ENCODE assay signal across 9 cellular contexts in the genomic region with DNA sequence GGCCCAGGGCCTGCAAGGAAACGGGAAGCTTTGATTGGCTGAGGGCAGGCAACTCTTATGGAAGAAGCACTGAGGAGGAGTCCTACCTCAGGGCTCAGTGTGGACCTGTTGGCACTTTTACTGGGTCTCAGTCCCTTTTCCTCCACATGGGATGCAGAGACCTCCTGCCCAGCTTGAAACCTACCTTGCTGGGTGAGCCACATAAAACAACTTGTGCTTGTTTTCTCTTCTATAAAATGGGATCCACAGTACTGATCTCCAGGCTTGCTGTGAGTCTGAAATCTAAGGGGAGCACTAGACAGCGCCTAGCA. TPM values are rescaled to one million over a fixed set of nuclear protein-coding genes. Genes with fewer than 3 reads are reported as not detected.
A peak's percentile ranks its signal among the peaks of the same experiment; 100 is the strongest.
DNase-seq lines count a peak whose midpoint lies in the region; ATAC-seq and TF ChIP-seq lines count a peak whose summit lies in the region.
"Had no signal": no experiment of that assay in that cellular context is flagged by ENCODE, and none has a peak within 500 bp of the region (broad histone marks: within the 10 kb centered on the region; RNA-seq: fewer than 3 reads in every experiment).

No MANE protein-coding gene starts in this region.

- no peaks in the 10 kb centered on the region for H3K9me3 Mint-ChIP-seq in Caco-2 (ENCODE audit: unreplicated experiment)
- H3K9me3 Mint-ChIP-seq in neural progenitor cell: no peaks in the 10 kb centered on the region

- TF ChIP-seq CTCF in Caco-2 (IDR thresholded peaks at IDR 0.05; ENCODE audit: insufficient read depth in 1 of 2, low read depth in 1 of 2, low read length in 1 of 2, severe bottlenecking in 1 of 2, unreplicated experiment in 1 of 2) (no peak), neural progenitor cell (IDR thresholded peaks at IDR 0.05) (no peak)

- peaks cover 57% of the 10 kb centered on the region for H3K79me2 ChIP-seq in neural progenitor cell (ENCODE audit: low read depth)

- H3K36me3 Mint-ChIP-seq in Caco-2 (ENCODE audit: insufficient read depth, unreplicated experiment): peaks cover 54% of the 10 kb centered on the region
- H3K36me3 Mint-ChIP-seq in neural progenitor cell: no peaks in the 10 kb centered on the region

- no TSS peak for BruUV-seq in Caco-2 (replicated peaks; lab: Mats Ljungman, UMichigan)

- H3K4me3 Mint-ChIP-seq in Caco-2 (ENCODE audit: unreplicated experiment) (peak overlapping the region; percentile 100), neural progenitor cell (peak overlapping the region; percentile 95)

- H3K27ac Mint-ChIP-seq in Caco-2 (ENCODE audit: unreplicated experiment) (peak overlapping the region; percentile 99), neural progenitor cell (peak overlapping the region; percentile 89)

- POLR2A ChIA-PET in Caco-2 (lab: Charles Lee): interaction anchor here (3.0 kb wide), 1 partner anchor 49 kb away, joined by 27 read pairs; no protein-coding TSS in a partner anchor

- H3K4me1 Mint-ChIP-seq in Caco-2 (ENCODE audit: low read depth, unreplicated experiment) (peaks cover 24% of the 10 kb centered on the region), neural progenitor cell (peaks cover 50% of the 10 kb centered on the region)

- H3K4me1 ChIP-seq in Caco-2: peaks cover 24% of the 10 kb centered on the region
- H3K4me1 ChIP-seq in duodenal mucosa (ENCODE audit: control insufficient read depth in 1 of 2, insufficient read depth in 2 of 2, low read length in 2 of 2): peaks cover 28 to 40% of the 10 kb centered on the region in 2 donors
- peaks cover 34% of the 10 kb centered on the region for H3K4me1 ChIP-seq in neural progenitor cell

- intact Hi-C loops in Caco-2 (cut with micrococcal nuclease; ENCODE audit: unreplicated experiment): no loop called here

- peak overlapping the region; percentile 92 for H3K4me2 ChIP-seq in neural progenitor cell

- H2AFZ ChIP-seq in neural progenitor cell (replicated peaks): no peak overlapping the region

- H3K9ac ChIP-seq in duodenal mucosa (ENCODE audit: low read depth in 1 of 2, low read length in 2 of 2): peak overlapping the region; percentile 89 to 97
- no peak overlapping the region for H3K9ac ChIP-seq in neural progenitor cell

- H3K9me3 ChIP-seq in Caco-2 (no peaks in the 10 kb centered on the region), MG63 (no peaks in the 10 kb centered on the region), duodenal mucosa (ENCODE audit: control insufficient read depth in 1 of 2, low read length in 2 of 2) (no peaks in the 10 kb centered on the region), neural progenitor cell (ENCODE audit: low read depth) (no peaks in the 10 kb centered on the region)
- H3K9me3 ChIP-seq: mucosa of descending colon had no signal

- peaks cover 52% of the 10 kb centered on the region for H3F3A ChIP-seq in neural progenitor cell (ENCODE audit: low read depth)

- DNase-seq in Caco-2: no peak
- no peak for DNase-seq in MG63
- DNase-seq in neural progenitor cell (ENCODE audit: low spot score): no peak
- DNase-seq in NCI-H226: no peak
- no peak for DNase-seq in NCI-H2196 (lab: John Stamatoyannopoulos, UW; ENCODE audit: unreplicated experiment)
- DNase-seq in NCI-H1436 treated with DMSO at 0.1 percent for 48 hours (lab: John Stamatoyannopoulos, UW): no peak

- no peak for ATAC-seq in HG03432 (IDR thresholded peaks at IDR 0.05; ENCODE audit: unreplicated experiment)

- no peaks in the 10 kb centered on the region for H3K27me3 Mint-ChIP-seq in Caco-2 (ENCODE audit: insufficient read depth, unreplicated experiment)
- H3K27me3 Mint-ChIP-seq in neural progenitor cell (ENCODE audit: insufficient read depth, low read depth): peaks cover 6% of the 10 kb centered on the region

- H3K36me3 ChIP-seq in Caco-2 (ENCODE audit: control insufficient read depth, insufficient read depth, low read length): no peaks in the 10 kb centered on the region
- H3K36me3 ChIP-seq in MG63: no peaks in the 10 kb centered on the region
- H3K36me3 ChIP-seq in duodenal mucosa (ENCODE audit: control insufficient read depth in 1 of 2, insufficient read depth in 2 of 2, low read length in 2 of 2): no peaks in the 10 kb centered on the region
- H3K36me3 ChIP-seq in neural progenitor cell: no peaks in the 10 kb centered on the region

- H3K27ac ChIP-seq in duodenal mucosa (ENCODE audit: low read depth, low read length): peak overlapping the region; percentile 95
- peak overlapping the region; percentile 10 for H3K27ac ChIP-seq in neural progenitor cell

- H3K27me3 ChIP-seq in Caco-2 (replicated peaks; ENCODE audit: control insufficient read depth, insufficient read depth, low read length): no peaks in the 10 kb centered on the region
- H3K27me3 ChIP-seq in MG63: no peaks in the 10 kb centered on the region
- H3K27me3 ChIP-seq in duodenal mucosa (ENCODE audit: control insufficient read depth in 1 of 2, insufficient read depth in 2 of 2, low read length in 2 of 2): no peaks in the 10 kb centered on the region
- no peaks in the 10 kb centered on the region for H3K27me3 ChIP-seq in neural progenitor cell

- CTCF ChIA-PET in Caco-2 (lab: Charles Lee): interaction anchor here (1.6 kb wide), 1 partner anchor 49 kb away, joined by 16 read pairs; no protein-coding TSS in a partner anchor

- H3K4me3 ChIP-seq in Caco-2 (ENCODE audit: low read depth, low read length): peak overlapping the region; percentile 83
- peak overlapping the region; percentile 68 for H3K4me3 ChIP-seq in MG63
- H3K4me3 ChIP-seq in duodenal mucosa (ENCODE audit: low read depth in 1 of 2, low read length in 2 of 2): peak overlapping the region; percentile 91 to 93
- H3K4me3 ChIP-seq in neural progenitor cell: peak overlapping the region; percentile 88

- peaks cover 33% of the 10 kb centered on the region for H4K20me1 ChIP-seq in neural progenitor cell (ENCODE audit: low read depth)

RNA-seq across cellular contexts. Expression of gene SET, which starts 4.0 kb away (rescaled TPM):
- total RNA-seq in Caco-2 (2022) (710 and 745 TPM in 2 replicates), neural progenitor cell (ENCODE audit: low replicate concordance) (930 and 1,683 TPM in 2 replicates)
- total RNA-seq in MG63 (2014; rRNA removed; shearing (Covaris generic); ENCODE audit: low replicate concordance): 782 and 1,015 TPM in 2 replicates

RNA-seq across cellular contexts. Expression of gene PKN3, which starts 17.3 kb away (rescaled TPM):
- 1.6 and 2.1 TPM in 2 replicates for total RNA-seq in Caco-2 (2022)
- 10.2 and 10.5 TPM in 2 replicates for total RNA-seq in MG63 (2014; rRNA removed; shearing (Covaris generic); ENCODE audit: low replicate concordance)
- total RNA-seq in neural progenitor cell (ENCODE audit: low replicate concordance): 4.4 and 16.1 TPM in 2 replicates

RNA-seq across cellular contexts. Expression of gene DYNC2I2, which starts 28.3 kb away (rescaled TPM):
- total RNA-seq in Caco-2 (2022) (80.2 and 80.8 TPM in 2 replicates), neural progenitor cell (ENCODE audit: low replicate concordance) (45.9 and 141 TPM in 2 replicates)
- 117 and 122 TPM in 2 replicates for total RNA-seq in MG63 (2014; rRNA removed; shearing (Covaris generic); ENCODE audit: low replicate concordance)

RNA-seq across cellular contexts. Expression of gene ZDHHC12, which starts 39.0 kb away (rescaled TPM):
- total RNA-seq in Caco-2 (2022) (71.0 and 73.7 TPM in 2 replicates), neural progenitor cell (ENCODE audit: low replicate concordance) (16.8 and 53.9 TPM in 2 replicates)
- total RNA-seq in MG63 (2014; rRNA removed; shearing (Covaris generic); ENCODE audit: low replicate concordance): 22.7 and 26.6 TPM in 2 replicates
